Comparison of ENCODE assay signal across 20 cellular contexts in the genomic region with DNA sequence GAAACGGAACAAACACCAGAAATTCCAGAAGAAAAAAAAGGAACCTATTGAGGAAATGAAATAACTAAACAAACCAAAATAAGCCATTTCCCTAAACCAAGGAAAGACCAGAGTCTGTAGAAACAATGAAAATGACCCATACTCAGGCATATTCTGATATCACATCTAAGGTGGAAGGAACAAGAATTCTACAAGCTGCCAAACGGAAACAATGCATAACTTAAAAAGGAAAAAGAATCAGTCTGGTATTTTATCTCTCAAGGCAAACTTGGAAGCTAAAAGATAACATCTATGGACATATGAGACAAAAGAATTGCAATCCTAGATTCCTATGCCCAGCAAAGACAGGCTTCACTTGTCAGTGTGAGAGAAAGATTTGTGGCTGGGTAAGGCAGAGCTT.
A peak's percentile ranks its signal among the peaks of the same experiment; 100 is the strongest.
DNase-seq lines count a peak whose midpoint lies in the region; ATAC-seq, FAIRE-seq and TF ChIP-seq lines count a peak whose summit lies in the region.
"Had no signal": no experiment of that assay in that cellular context is flagged by ENCODE, and none has a peak within 500 bp of the region (broad histone marks: within the 10 kb centered on the region; RNA-seq: fewer than 3 reads in every experiment).

No MANE protein-coding gene starts in this region.

- no peaks in the 10 kb centered on the region for H4K20me1 ChIP-seq in endothelial cell of umbilical vein (replicated peaks; ENCODE audit: control insufficient read depth, extremely low read depth, insufficient read depth, low read length)

- H3K4me1 ChIP-seq in right atrium auricular region (no peaks in the 10 kb centered on the region), endothelial cell of umbilical vein (ENCODE audit: control insufficient read depth, extremely low read depth, insufficient read depth, low read length) (peaks cover 36% of the 10 kb centered on the region), breast epithelium (no peaks in the 10 kb centered on the region), thyroid gland (no peaks in the 10 kb centered on the region)
- H3K4me1 ChIP-seq: A549 had no signal

- peak overlapping the region; percentile 52 for H3K4me2 ChIP-seq in endothelial cell of umbilical vein (ENCODE audit: insufficient read depth, low read length)
- H3K4me2 ChIP-seq: A549 had no signal

- H3K4me1 Mint-ChIP-seq in progenitor cell of endocrine pancreas (ENCODE audit: low read depth) = peaks cover 20% of the 10 kb centered on the region
- H3K4me1 Mint-ChIP-seq: CD4-positive, alpha-beta memory T cell had no signal

- H3K36me3 ChIP-seq in right atrium auricular region (no peaks in the 10 kb centered on the region), endothelial cell of umbilical vein (ENCODE audit: control insufficient read depth in 2 of 2, extremely low read depth in 1 of 2, insufficient read depth in 2 of 2, low read length in 2 of 2) (no peaks in the 10 kb centered on the region), breast epithelium (no peaks in the 10 kb centered on the region), thyroid gland (no peaks in the 10 kb centered on the region)

- no peaks in the 10 kb centered on the region for H3K79me2 ChIP-seq in endothelial cell of umbilical vein (ENCODE audit: control insufficient read depth, insufficient read depth, low read length)

- H3K9me3 ChIP-seq in right atrium auricular region (no peaks in the 10 kb centered on the region), endothelial cell of umbilical vein (replicated peaks; ENCODE audit: control insufficient read depth, insufficient read depth, low read length) (no peaks in the 10 kb centered on the region), breast epithelium (no peaks in the 10 kb centered on the region), thyroid gland (no peaks in the 10 kb centered on the region)
- H3K9me3 ChIP-seq: A549 had no signal

- TF ChIP-seq CTCF in right atrium auricular region (IDR thresholded peaks at IDR 0.05) (no peak), endothelial cell of umbilical vein (IDR thresholded peaks at IDR 0.05; ENCODE audit: extremely low read depth in 1 of 2, insufficient read depth in 1 of 2, low read depth in 1 of 2, low read length in 2 of 2) (no peak), progenitor cell of endocrine pancreas (IDR thresholded peaks at IDR 0.05; ENCODE audit: unreplicated experiment) (no peak), breast epithelium (IDR thresholded peaks at IDR 0.05) (no peak), thyroid gland (IDR thresholded peaks at IDR 0.05) (no peak)

- peaks cover 5% of the 10 kb centered on the region for H3K9me3 Mint-ChIP-seq in progenitor cell of endocrine pancreas (ENCODE audit: low read depth)
- H3K9me3 Mint-ChIP-seq: CD4-positive, alpha-beta memory T cell; HFFc6 had no signal

- H3K27me3 Mint-ChIP-seq in progenitor cell of endocrine pancreas = no peaks in the 10 kb centered on the region

- CTCF ChIA-PET in endothelial cell of umbilical vein (lab: Charles Lee) = interaction anchor here (0.6 to 2.4 kb wide), 10 partner anchors 12 to 633 kb away, joined by 3 to 13 read pairs (median 4); no protein-coding TSS in a partner anchor

- no peak overlapping the region for H3K4me3 Mint-ChIP-seq in progenitor cell of endocrine pancreas (ENCODE audit: low read depth)
- H3K4me3 Mint-ChIP-seq: HFFc6 had no signal

- peak; percentile 83 for FAIRE-seq in endothelial cell of umbilical vein (lab: Jason Lieb, UNC)
- FAIRE-seq: A549, HTR-8/SVneo had no signal

- dilution Hi-C loops in endothelial cell of umbilical vein (cut with MboI; ENCODE audit: extremely low pct_ligation_motif_present, low sequenced_read_pairs) = no loop called here

- intact Hi-C loops in Right ventricle myocardium inferior (cut with DNase I) = no loop called here
- intact Hi-C loops in endothelial cell of umbilical vein (cut with micrococcal nuclease) = loop anchor here (2.0 to 5.0 kb wide), 2 partner anchors 22 to 194 kb away; a partner anchor contains a TSS
- intact Hi-C loops in breast epithelium (cut with DNase I; ENCODE audit: low total_unique reads) = loop anchor here (10.0 kb wide), 1 partner anchor 592 kb away; no protein-coding TSS in a partner anchor
- intact Hi-C loops in thyroid gland (cut with DNase I) = no loop called here

- TF ChIP-seq POLR2A in endothelial cell of umbilical vein (IDR thresholded peaks at IDR 0.05; ENCODE audit: low read depth, low read length) = no peak
- TF ChIP-seq POLR2A in breast epithelium (IDR thresholded peaks at IDR 0.05) = no peak
- TF ChIP-seq POLR2A in thyroid gland (IDR thresholded peaks at IDR 0.05) = no peak

- H3K36me3 Mint-ChIP-seq in progenitor cell of endocrine pancreas (ENCODE audit: insufficient read depth) = peaks cover 2% of the 10 kb centered on the region
- H3K36me3 Mint-ChIP-seq: CD4-positive, alpha-beta memory T cell had no signal

- 67 to 72% methylated on average over 2 of the region's 2 CpGs for WGBS in thyroid gland, 2 donors

- H3K27me3 ChIP-seq in right atrium auricular region = no peaks in the 10 kb centered on the region
- H3K27me3 ChIP-seq in endothelial cell of umbilical vein (ENCODE audit: control insufficient read depth in 2 of 2, insufficient read depth in 2 of 2, low read length in 2 of 2) = no peaks in the 10 kb centered on the region
- no peaks in the 10 kb centered on the region for H3K27me3 ChIP-seq in breast epithelium
- H3K27me3 ChIP-seq in thyroid gland = no peaks in the 10 kb centered on the region

- DNase-seq in Right ventricle myocardium inferior (ENCODE audit: missing footprints) = peak; percentile 20
- no peak for DNase-seq in right atrium auricular region (ENCODE audit: low spot score)
- DNase-seq in NCI-H226 = peak; percentile 12
- DNase-seq in endothelial cell of umbilical vein (ENCODE audit: low read depth, low spot score) = peak; percentile 77
- DNase-seq in progenitor cell of endocrine pancreas (ENCODE audit: low spot score, unreplicated experiment) = no peak
- DNase-seq in breast epithelium (ENCODE audit: low spot score in 2 of 2) = no peak
- DNase-seq in thyroid gland = no peak
- no peak for DNase-seq in activated CD8-positive, alpha-beta memory T cell treated with anti-CD3 and anti-CD28 coated beads, Interleukin-2, amount 50 U/mL, for 4 hours
- DNase-seq: AML-193; CD4-positive, alpha-beta memory T cell; DMS79 treated with DMSO at 0.1 percent for 48 hours; GF-D8; GOT3; H7; HFFc6 had no signal

- H2AFZ ChIP-seq in endothelial cell of umbilical vein (ENCODE audit: low read depth, low read length) = no peak overlapping the region

- peak overlapping the region; percentile 23 for H3K27ac Mint-ChIP-seq in progenitor cell of endocrine pancreas
- H3K27ac Mint-ChIP-seq: CD4-positive, alpha-beta memory T cell; HFFc6 had no signal

- H3K4me3 ChIP-seq in right atrium auricular region = no peak overlapping the region
- no peak overlapping the region for H3K4me3 ChIP-seq in endothelial cell of umbilical vein (replicated peaks in 1 of 3; ENCODE audit: insufficient read depth in 1 of 3, low read depth in 1 of 3, low read length in 3 of 3)
- no peak overlapping the region for H3K4me3 ChIP-seq in breast epithelium
- H3K4me3 ChIP-seq in thyroid gland (replicated peaks in 1 of 3) = no peak overlapping the region
- H3K4me3 ChIP-seq: A549 had no signal

- H3K9me1 ChIP-seq in endothelial cell of umbilical vein (replicated peaks; ENCODE audit: control insufficient read depth, extremely low read depth, insufficient read depth, low read length) = no peaks in the 10 kb centered on the region

- ATAC-seq in Right ventricle myocardium inferior = no peak
- ATAC-seq: A549, HCT116 had no signal

- no peak overlapping the region for H3K27ac ChIP-seq in right atrium auricular region
- H3K27ac ChIP-seq in endothelial cell of umbilical vein (ENCODE audit: insufficient read depth, low read depth, low read length) = peak overlapping the region; percentile 63
- H3K27ac ChIP-seq in breast epithelium = no peak overlapping the region
- H3K27ac ChIP-seq in thyroid gland = no peak overlapping the region
- H3K27ac ChIP-seq: 22Rv1, A549, C4-2B had no signal

- no peak overlapping the region for H3K9ac ChIP-seq in endothelial cell of umbilical vein (replicated peaks; ENCODE audit: extremely low read depth, insufficient read depth, low read length)

- POLR2A ChIA-PET in endothelial cell of umbilical vein (lab: Charles Lee) = interaction anchor here (0.5 kb wide), 1 partner anchor 490 kb away, joined by 3 read pairs; no protein-coding TSS in a partner anchor

- no TSS peak for BruUV-seq in endothelial cell of umbilical vein (replicated peaks; lab: Mats Ljungman, UMichigan)

TF ChIP-seq in endothelial cell of umbilical vein, 7 proteins besides CTCF, POLR2A, EP300 and RAD21:
- TF ChIP-seq FOS (IDR thresholded peaks at IDR 0.05; ENCODE audit: borderline replicate concordance, insufficient read depth, low read length) = no peak
- TF ChIP-seq, protein P1, sequence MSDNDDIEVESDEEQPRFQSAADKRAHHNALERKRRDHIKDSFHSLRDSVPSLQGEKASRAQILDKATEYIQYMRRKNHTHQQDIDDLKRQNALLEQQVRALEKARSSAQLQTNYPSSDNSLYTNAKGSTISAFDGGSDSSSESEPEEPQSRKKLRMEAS (IDR thresholded peaks at IDR 0.05; ENCODE audit: insufficient read depth, insufficient read length) = no peak
- TF ChIP-seq MYC (IDR thresholded peaks at IDR 0.05; ENCODE audit: low read depth, low read length) = no peak
- TF ChIP-seq EZH2 (IDR thresholded peaks at IDR 0.05; ENCODE audit: borderline replicate concordance, low read depth, low read length, severe bottlenecking) = no peak
- TF ChIP-seq GATA2 (IDR thresholded peaks at IDR 0.05; ENCODE audit: insufficient read depth, insufficient read length, low read depth, low read length) = peak; percentile 95
- TF ChIP-seq POLR2AphosphoS5 (IDR thresholded peaks at IDR 0.05; ENCODE audit: insufficient read depth, low read depth, low read length) = peak; percentile 34
- TF ChIP-seq JUN (IDR thresholded peaks at IDR 0.05; ENCODE audit: borderline replicate concordance, insufficient read depth, insufficient read length, low read depth) = peak; percentile 31
TF ChIP-seq in endothelial cell of umbilical vein: peak in this region for 3.

Comparison
In these comparisons a context has a peak if more than half of its experiments do, and no peak if none do; other contexts are left out.
1. DNase-seq: peak in Right ventricle myocardium inferior (single experiment), NCI-H226 (single experiment) and endothelial cell of umbilical vein (single experiment); none in right atrium auricular region (single experiment), progenitor cell of endocrine pancreas (single experiment), breast epithelium (0 of 2), thyroid gland (0 of 2) and activated CD8-positive, alpha-beta memory T cell treated with anti-CD3 and anti-CD28 coated beads, Interleukin-2, amount 50 U/mL, for 4 hours (single experiment).
2. intact Hi-C loops: an anchor here in endothelial cell of umbilical vein (2.0 to 5.0 kb wide) and breast epithelium (10.0 kb wide); none called in Right ventricle myocardium inferior and thyroid gland.